In genomic region chr18:79071037-79071960, GRCh38 we compare ENCODE assay signal across 9 cellular contexts.
DNase-seq lines count a peak whose midpoint lies in the region; ATAC-seq and FAIRE-seq lines count a peak whose summit lies in the region.
"Had no signal": no experiment of that assay in that cellular context is flagged by ENCODE, and none has a peak within 500 bp of the region (broad histone marks: within the 10 kb centered on the region; RNA-seq: fewer than 3 reads in every experiment).

No MANE protein-coding gene starts in this region.

- DNase-seq in stimulated activated naive CD8-positive, alpha-beta T cell treated with anti-CD3 and anti-CD28 coated beads, Interleukin-15, Interleukin-2, amounts not matched to agents 100 U/mL and 50 U/mL, for 24 hours, result no peak
- DNase-seq in SIG-M5 (lab: John Stamatoyannopoulos, UW), result peak; percentile 53
- DNase-seq in T-helper 9 cell, result no peak
- DNase-seq: SW 1271 had no signal

- peak overlapping the region; percentile 75 for H3K27ac Mint-ChIP-seq in stimulated activated naive CD8-positive, alpha-beta T cell treated with anti-CD3 and anti-CD28 coated beads, Interleukin-15, Interleukin-2, amounts not matched to agents 100 ng/mL and 50 ng/mL, for 24 hours

- peak; percentile 58 for FAIRE-seq in endometrium (lab: Jason Lieb, UNC)

- no peak for ATAC-seq in stimulated activated naive CD8-positive, alpha-beta T cell treated with anti-CD3 and anti-CD28 coated beads, Interleukin-15, Interleukin-2, amounts not matched to agents 100 U/mL and 50 U/mL, for 24 hours
- ATAC-seq in GM21786 (IDR thresholded peaks at IDR 0.05; ENCODE audit: unreplicated experiment) (no peak), HG02571 (IDR thresholded peaks at IDR 0.05; ENCODE audit: unreplicated experiment) (no peak), GM18909 (IDR thresholded peaks at IDR 0.05; ENCODE audit: poor library complexity, unreplicated experiment) (no peak)

- peaks cover 59% of the 10 kb centered on the region for H3K4me1 Mint-ChIP-seq in stimulated activated naive CD8-positive, alpha-beta T cell treated with anti-CD3 and anti-CD28 coated beads, Interleukin-15, Interleukin-2, amounts not matched to agents 100 ng/mL and 50 ng/mL, for 24 hours (ENCODE audit: low read depth)

- peaks cover 8% of the 10 kb centered on the region for H3K27me3 Mint-ChIP-seq in stimulated activated naive CD8-positive, alpha-beta T cell treated with anti-CD3 and anti-CD28 coated beads, Interleukin-15, Interleukin-2, amounts not matched to agents 100 ng/mL and 50 ng/mL, for 24 hours

- H3K4me3 Mint-ChIP-seq in stimulated activated naive CD8-positive, alpha-beta T cell treated with anti-CD3 and anti-CD28 coated beads, Interleukin-15, Interleukin-2, amounts not matched to agents 100 ng/mL and 50 ng/mL, for 24 hours, result peak overlapping the region; percentile 93

- H3K9me3 Mint-ChIP-seq in stimulated activated naive CD8-positive, alpha-beta T cell treated with anti-CD3 and anti-CD28 coated beads, Interleukin-15, Interleukin-2, amounts not matched to agents 100 ng/mL and 50 ng/mL, for 24 hours, result peaks cover 16% of the 10 kb centered on the region

- peaks cover 32% of the 10 kb centered on the region for H3K36me3 Mint-ChIP-seq in stimulated activated naive CD8-positive, alpha-beta T cell treated with anti-CD3 and anti-CD28 coated beads, Interleukin-15, Interleukin-2, amounts not matched to agents 100 ng/mL and 50 ng/mL, for 24 hours (ENCODE audit: low read depth)
